1 cellular context compared by ENCODE assay signal in the genomic region with DNA sequence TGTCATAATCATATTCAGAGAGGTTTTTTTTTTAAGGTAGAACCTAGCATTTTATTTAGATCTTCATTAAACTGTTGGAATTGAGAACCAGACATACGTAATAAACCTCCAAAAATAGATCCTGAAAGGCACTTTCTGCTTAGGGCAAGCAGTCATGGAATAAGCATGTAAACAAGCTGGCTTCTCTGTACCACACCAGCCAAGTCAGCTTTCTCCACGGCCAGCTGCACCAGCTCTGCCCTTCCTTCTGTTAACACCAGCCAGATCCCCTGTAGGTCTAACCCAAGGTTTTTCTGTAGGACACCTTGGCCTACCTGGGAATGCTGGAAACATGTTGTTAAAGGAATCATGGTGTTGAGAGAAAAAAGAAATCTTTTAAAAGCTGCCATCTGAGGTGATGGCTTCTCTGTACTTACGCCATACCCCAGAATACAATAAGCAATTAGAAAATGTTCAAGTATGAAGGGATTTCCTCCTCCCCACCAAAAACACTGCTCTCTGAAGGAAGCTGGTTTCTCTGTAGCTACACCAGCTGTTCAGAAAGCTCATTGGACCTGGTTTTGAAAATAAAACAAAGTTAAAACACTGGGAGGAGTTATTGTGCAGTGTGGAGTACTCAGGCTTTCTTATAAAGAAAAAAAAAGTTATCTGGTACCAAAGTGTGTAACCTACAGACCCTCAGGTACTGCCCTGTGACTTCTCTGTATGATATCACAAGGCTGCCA. TPM values are rescaled to one million over a fixed set of nuclear protein-coding genes. Genes with fewer than 3 reads are reported as not detected.
"Had no signal": no experiment of that assay in that cellular context is flagged by ENCODE, and none has a peak within 500 bp of the region (broad histone marks: within the 10 kb centered on the region; RNA-seq: fewer than 3 reads in every experiment).

No MANE protein-coding gene starts in this region.

RNA-seq across cellular contexts. Expression of a gene that starts 54.6 kb away (rescaled TPM):
- total RNA-seq: activated CD4-positive, alpha-beta T cell treated with anti-CD3 and anti-CD28 coated beads, Interleukin-2, amount 10 ng/mL, durations not matched to agents 24 days and 14 days had no signal
